In the genomic region with DNA sequence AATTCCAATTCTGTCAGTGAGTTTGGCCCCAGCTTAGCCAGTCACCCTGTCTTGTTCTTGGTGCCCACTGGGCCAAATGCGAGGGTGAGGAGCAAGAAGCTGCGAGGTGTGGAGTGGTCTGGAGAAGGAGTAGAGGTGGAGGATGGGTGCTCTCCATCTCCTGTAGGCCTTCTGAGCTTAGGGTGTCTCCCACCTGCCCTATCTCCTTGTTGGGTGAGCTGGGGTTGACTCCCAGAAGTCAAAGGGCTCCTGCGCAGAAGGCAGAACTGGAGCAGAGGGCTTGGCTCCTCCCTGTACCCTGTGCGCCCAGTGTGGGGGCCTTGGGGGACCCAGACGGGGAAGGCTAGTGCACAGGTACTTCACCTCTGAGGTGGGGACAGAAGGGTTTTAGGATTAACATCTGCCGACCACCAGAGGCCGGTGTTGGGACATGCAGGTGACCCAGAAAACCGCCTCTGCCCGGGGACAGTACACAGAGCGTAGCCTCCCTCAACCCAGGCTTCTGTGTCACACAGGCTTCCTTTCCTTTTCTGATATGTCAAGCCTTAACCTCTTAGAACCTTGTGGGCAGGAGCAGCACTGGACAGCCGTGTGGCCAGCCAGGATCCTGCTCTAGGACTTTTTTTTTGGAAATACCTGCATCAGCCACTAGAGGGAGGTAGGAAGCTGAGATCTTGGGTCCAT, we compare ENCODE assay signal across 8 cellular contexts. TPM values are rescaled to one million over a fixed set of nuclear protein-coding genes. Genes with fewer than 3 reads are reported as not detected.
DNase-seq lines count a peak whose midpoint lies in the region; ATAC-seq and TF ChIP-seq lines count a peak whose summit lies in the region.

No MANE protein-coding gene starts in this region.

- H3K9me3 ChIP-seq in NT2/D1 (ENCODE audit: insufficient read depth, low read length), result no peaks in the 10 kb centered on the region
- H3K9me3 ChIP-seq in gastroesophageal sphincter, result no peaks in the 10 kb centered on the region
- H3K9me3 ChIP-seq in ovary, result no peaks in the 10 kb centered on the region

- peak; percentile 22 for DNase-seq in GM04504 (ENCODE audit: low read depth)
- DNase-seq in HK-2 (ENCODE audit: unreplicated experiment), result peak; percentile 42
- peak; percentile 23 for DNase-seq in NT2/D1 (ENCODE audit: low read depth, low spot score)
- DNase-seq in activated T-helper 1 cell treated with anti-CD3 and anti-CD28 coated beads, Interleukin-12 subunit alpha, Interleukin-12 subunit beta, Interleukin-2, Interleukin-4 antibody, amounts not matched to agents 30 ng/mL and 10 ng/mL and 1 ng/mL, durations not matched to agents 14 hours and 24 hours and 36 hours (ENCODE audit: low spot score), result peak; percentile 48
- DNase-seq in ovary, result peak; percentile 13 to 37 (median 25)

- TF ChIP-seq CTCF in 22Rv1 (IDR thresholded peaks at IDR 0.05), result peak; percentile 93
- peak; percentile 66 to 84 (median 78) for TF ChIP-seq CTCF in gastroesophageal sphincter (IDR thresholded peaks at IDR 0.05)
- TF ChIP-seq CTCF in ovary (IDR thresholded peaks at IDR 0.05), result peak; percentile 58 to 65 (median 59)

- WGBS in gastroesophageal sphincter (ENCODE audit: low coverage in 1 of 2), 2 donors, result 0 to 100% methylated on average over 1 of the region's 11 CpGs
- 40 to 42% (median 42%) methylated on average over 11 of the region's 11 CpGs for WGBS in ovary, 3 donors

- H3K27ac ChIP-seq in 22Rv1, result no peak overlapping the region
- no peak overlapping the region for H3K27ac ChIP-seq in gastroesophageal sphincter
- no peak overlapping the region for H3K27ac ChIP-seq in ovary

- TF ChIP-seq POLR2A in gastroesophageal sphincter (IDR thresholded peaks at IDR 0.05) (no peak), ovary (IDR thresholded peaks at IDR 0.05) (no peak)

- H3K36me3 ChIP-seq in NT2/D1 (ENCODE audit: insufficient read depth, insufficient read length, low read length), result no peaks in the 10 kb centered on the region
- no peaks in the 10 kb centered on the region for H3K36me3 ChIP-seq in gastroesophageal sphincter
- no peaks in the 10 kb centered on the region for H3K36me3 ChIP-seq in ovary

- H3K27me3 ChIP-seq in NT2/D1 (ENCODE audit: insufficient read depth, insufficient read length) (no peaks in the 10 kb centered on the region), gastroesophageal sphincter (no peaks in the 10 kb centered on the region), ovary (no peaks in the 10 kb centered on the region)

- no peaks in the 10 kb centered on the region for H3K4me1 ChIP-seq in NT2/D1 (ENCODE audit: insufficient read depth, insufficient read length)
- no peaks in the 10 kb centered on the region for H3K4me1 ChIP-seq in gastroesophageal sphincter
- no peaks in the 10 kb centered on the region for H3K4me1 ChIP-seq in ovary (ENCODE audit: insufficient read depth)

- TF ChIP-seq EP300 in gastroesophageal sphincter (IDR thresholded peaks at IDR 0.05), result no peak
- TF ChIP-seq EP300 in ovary (IDR thresholded peaks at IDR 0.05), result no peak

- peaks cover under 1% of the 10 kb centered on the region for H3K27me3 Mint-ChIP-seq in activated T-helper 1 cell treated with anti-CD3 and anti-CD28 coated beads, Interleukin-12 subunit alpha, Interleukin-12 subunit beta, Interleukin-2, Interleukin-4 antibody, amounts not matched to agents 30 ng/mL and 10 ng/mL and 1 ng/mL, durations not matched to agents 14 hours and 24 hours and 36 hours (ENCODE audit: insufficient read depth)

- peaks cover 9% of the 10 kb centered on the region for H3K9me3 Mint-ChIP-seq in activated T-helper 1 cell treated with anti-CD3 and anti-CD28 coated beads, Interleukin-12 subunit alpha, Interleukin-12 subunit beta, Interleukin-2, Interleukin-4 antibody, amounts not matched to agents 30 ng/mL and 10 ng/mL and 1 ng/mL, durations not matched to agents 14 hours and 24 hours and 36 hours

- H3K4me1 Mint-ChIP-seq in activated T-helper 1 cell treated with anti-CD3 and anti-CD28 coated beads, Interleukin-12 subunit alpha, Interleukin-12 subunit beta, Interleukin-2, Interleukin-4 antibody, amounts not matched to agents 30 ng/mL and 10 ng/mL and 1 ng/mL, durations not matched to agents 14 hours and 24 hours and 36 hours (ENCODE audit: low read depth), result peaks cover 64% of the 10 kb centered on the region

- H3K4me3 ChIP-seq in NT2/D1 (ENCODE audit: insufficient read length, low read depth), result no peak overlapping the region
- H3K4me3 ChIP-seq in gastroesophageal sphincter, result no peak overlapping the region
- H3K4me3 ChIP-seq in ovary, result no peak overlapping the region

- H3K4me3 Mint-ChIP-seq in activated T-helper 1 cell treated with anti-CD3 and anti-CD28 coated beads, Interleukin-12 subunit alpha, Interleukin-12 subunit beta, Interleukin-2, Interleukin-4 antibody, amounts not matched to agents 30 ng/mL and 10 ng/mL and 1 ng/mL, durations not matched to agents 14 hours and 24 hours and 36 hours, result no peak overlapping the region

- H3K36me3 Mint-ChIP-seq in activated T-helper 1 cell treated with anti-CD3 and anti-CD28 coated beads, Interleukin-12 subunit alpha, Interleukin-12 subunit beta, Interleukin-2, Interleukin-4 antibody, amounts not matched to agents 30 ng/mL and 10 ng/mL and 1 ng/mL, durations not matched to agents 14 hours and 24 hours and 36 hours (ENCODE audit: low read depth), result peaks cover 4% of the 10 kb centered on the region

- intact Hi-C loops in activated T-helper 1 cell treated with anti-CD3 and anti-CD28 coated beads, Interleukin-12 subunit alpha, Interleukin-12 subunit beta, Interleukin-2, Interleukin-4 antibody, amounts not matched to agents 30 ng/mL and 10 ng/mL and 1 ng/mL, durations not matched to agents 14 hours and 24 hours and 36 hours (cut with micrococcal nuclease), result loop anchor here (1.0 to 5.0 kb wide), 6 partner anchors 30 to 340 kb away; a partner anchor contains a TSS
- intact Hi-C loops in ovary (cut with DNase I), result no loop called here

- peak overlapping the region; percentile 26 for H3K27ac Mint-ChIP-seq in activated T-helper 1 cell treated with anti-CD3 and anti-CD28 coated beads, Interleukin-12 subunit alpha, Interleukin-12 subunit beta, Interleukin-2, Interleukin-4 antibody, amounts not matched to agents 30 ng/mL and 10 ng/mL and 1 ng/mL, durations not matched to agents 14 hours and 24 hours and 36 hours

- peak; percentile 60 for ATAC-seq in gastroesophageal sphincter
- no peak for ATAC-seq in HG02981 (IDR thresholded peaks at IDR 0.05; ENCODE audit: unreplicated experiment)

- no peak overlapping the region for H3K9ac ChIP-seq in NT2/D1 (ENCODE audit: insufficient read length, low read depth)

RNA-seq across cellular contexts. Expression of a gene that starts 16.9 kb away (rescaled TPM):
- 1.5 and 2.2 TPM in 2 replicates for total RNA-seq in activated T-helper 1 cell treated with anti-CD3 and anti-CD28 coated beads, Interleukin-12 subunit alpha, Interleukin-12 subunit beta, Interleukin-2, Interleukin-4 antibody, amounts not matched to agents 30 ng/mL and 10 ng/mL and 1 ng/mL, durations not matched to agents 14 hours and 24 hours and 36 hours
- total RNA-seq in gastroesophageal sphincter, result not detected
- not detected for total RNA-seq in ovary
- not detected for polyA plus RNA-seq in ovary

RNA-seq across cellular contexts. Expression of a gene that starts 30.3 kb away (rescaled TPM):
- total RNA-seq in activated T-helper 1 cell treated with anti-CD3 and anti-CD28 coated beads, Interleukin-12 subunit alpha, Interleukin-12 subunit beta, Interleukin-2, Interleukin-4 antibody, amounts not matched to agents 30 ng/mL and 10 ng/mL and 1 ng/mL, durations not matched to agents 14 hours and 24 hours and 36 hours, result 30.9 and 33.0 TPM in 2 replicates
- total RNA-seq in gastroesophageal sphincter, result 10 to 100 TPM; 31.1 to 53.7 (median 35.0) TPM
- 10 to 100 TPM; 23.7 to 41.5 (median 36.4) TPM for total RNA-seq in ovary
- 10 to 100 TPM in 1 of 2 donors, 1 to 10 TPM in 1; 9.4 to 21.1 TPM for polyA plus RNA-seq in ovary

RNA-seq across cellular contexts. Expression of a gene that starts 35.9 kb away (rescaled TPM):
- 190 and 198 TPM in 2 replicates for total RNA-seq in activated T-helper 1 cell treated with anti-CD3 and anti-CD28 coated beads, Interleukin-12 subunit alpha, Interleukin-12 subunit beta, Interleukin-2, Interleukin-4 antibody, amounts not matched to agents 30 ng/mL and 10 ng/mL and 1 ng/mL, durations not matched to agents 14 hours and 24 hours and 36 hours
- total RNA-seq in gastroesophageal sphincter, result 10 to 100 TPM; 10.9 to 74.3 (median 19.4) TPM
- total RNA-seq in ovary, result 100 to 1,000 TPM in 1 of 7 donors, 10 to 100 TPM in 6; 17.3 to 126 (median 31.1) TPM
- polyA plus RNA-seq in ovary, result 10 to 100 TPM; 23.1 to 26.7 TPM
